Comparison of ENCODE assay signal across 14 cellular contexts in genomic region chr13:97724450-97724849, GRCh38.
DNase-seq lines count a peak whose midpoint lies in the region; ATAC-seq and TF ChIP-seq lines count a peak whose summit lies in the region.
"Had no signal": no experiment of that assay in that cellular context is flagged by ENCODE, and none has a peak within 500 bp of the region (broad histone marks: within the 10 kb centered on the region; RNA-seq: fewer than 3 reads in every experiment).

No MANE protein-coding gene starts in this region.

- intact Hi-C loops in A673 (cut with micrococcal nuclease; ENCODE audit: unreplicated experiment) (no loop called here), esophagus muscularis mucosa (cut with DNase I) (no loop called here)

- ATAC-seq in GM18907 (IDR thresholded peaks at IDR 0.05; ENCODE audit: unreplicated experiment): no peak

- peak; percentile 14 for DNase-seq in A673 (ENCODE audit: low spot score)
- peak; percentile 19 for DNase-seq in esophagus muscularis mucosa (ENCODE audit: extremely low spot score)
- DNase-seq in skeletal muscle cell (ENCODE audit: low read depth): peak; percentile 4
- no peak for DNase-seq in retina
- no peak for DNase-seq in NCI-H146 treated with DMSO at 0.1 percent for 48 hours (lab: John Stamatoyannopoulos, UW; ENCODE audit: unreplicated experiment)
- DNase-seq in T1000 (lab: John Stamatoyannopoulos, UW): no peak
- DNase-seq: CD4-positive, alpha-beta T cell; GF-D8; NCI-H1436 treated with DMSO at 0.1 percent for 48 hours; NCI-H2081 treated with DMSO at 0.1 percent for 48 hours; NCI-H69 had no signal

- H3K9me3 ChIP-seq in A673 (ENCODE audit: low read depth, low read length, poor library complexity, severe bottlenecking): no peaks in the 10 kb centered on the region
- H3K9me3 ChIP-seq in esophagus muscularis mucosa: peaks cover 0 to 6% (median 0%) of the 10 kb centered on the region in 4 donors

- no TSS peak for BruUV-seq in A673 (replicated peaks; lab: Mats Ljungman, UMichigan)

- no peaks in the 10 kb centered on the region for H3K4me1 ChIP-seq in A673 (ENCODE audit: insufficient read depth, low read length, poor library complexity, severe bottlenecking)
- H3K4me1 ChIP-seq in esophagus muscularis mucosa: no peaks in the 10 kb centered on the region

- TF ChIP-seq EP300 in esophagus muscularis mucosa (IDR thresholded peaks at IDR 0.05): no peak

- TF ChIP-seq CTCF in A673 (conservative IDR thresholded peaks at IDR 0.05; ENCODE audit: low read depth, low read length) (no peak), esophagus muscularis mucosa (IDR thresholded peaks at IDR 0.05) (no peak)

- no peak overlapping the region for H3K4me3 ChIP-seq in A673 (ENCODE audit: low read depth, low read length, poor library complexity, severe bottlenecking)
- H3K4me3 ChIP-seq in esophagus muscularis mucosa: no peak overlapping the region
- no peak overlapping the region for H3K4me3 ChIP-seq in skeletal muscle cell (ENCODE audit: low read depth, low read length)

- CTCF ChIA-PET in A673 (lab: Charles Lee): no interaction called here

- WGBS in esophagus muscularis mucosa: 86% methylated on average over 2 of the region's 2 CpGs

- H3K27ac ChIP-seq in A673 (ENCODE audit: low read depth, low read length, poor library complexity, severe bottlenecking) (no peak overlapping the region), angular gyrus (ENCODE audit: low read depth, low read length) (peak overlapping the region; percentile 74), esophagus muscularis mucosa (replicated peaks in 1 of 4) (no peak overlapping the region)
- H3K27ac ChIP-seq: HL-60 had no signal

- POLR2A ChIA-PET in A673 (lab: Charles Lee; ENCODE audit: low non-redundant PET): no interaction called here

- H3K36me3 ChIP-seq in A673 (ENCODE audit: insufficient read depth, low read length, poor library complexity, severe bottlenecking): no peaks in the 10 kb centered on the region
- H3K36me3 ChIP-seq in esophagus muscularis mucosa: no peaks in the 10 kb centered on the region

- TF ChIP-seq POLR2A in esophagus muscularis mucosa (IDR thresholded peaks at IDR 0.05; ENCODE audit: low read depth): no peak

- H3K27me3 ChIP-seq in A673 (replicated peaks; ENCODE audit: insufficient read depth, low read depth, low read length, poor library complexity): no peaks in the 10 kb centered on the region
- H3K27me3 ChIP-seq in esophagus muscularis mucosa: no peaks in the 10 kb centered on the region

Comparison
In these comparisons a context has a peak if more than half of its experiments do, and no peak if none do; other contexts are left out.
1. DNase-seq: peak in A673 (single experiment), esophagus muscularis mucosa (single experiment) and skeletal muscle cell (single experiment); none in retina (single experiment), NCI-H146 treated with DMSO at 0.1 percent for 48 hours (single experiment) and T1000 (single experiment).